Comparison of ENCODE assay signal across 2 cellular contexts in genomic region chr1:197951089-197951488, GRCh38.
TF ChIP-seq lines count a peak whose summit lies in the region.

No MANE protein-coding gene starts in this region.

TF ChIP-seq in liver, 16 proteins besides CTCF, POLR2A, EP300 and RAD21 (continued from another document):
- TF ChIP-seq HNF4G (IDR thresholded peaks at IDR 0.05): no peak
TF ChIP-seq in liver: peak in this region for 1.

TF ChIP-seq in HepG2, 621 proteins besides CTCF, POLR2A, EP300 and RAD21 (continued from another document):
- TF ChIP-seq PLSCR1 (CRISPR knock-in tag; IDR thresholded peaks at IDR 0.05; ENCODE audit: borderline replicate concordance) (no peak), SNAPC4 (CRISPR knock-in tag; IDR thresholded peaks at IDR 0.05) (no peak), GPN1 (CRISPR knock-in tag; IDR thresholded peaks at IDR 0.05; ENCODE audit: borderline replicate concordance) (no peak), ZNF281 (CRISPR knock-in tag; IDR thresholded peaks at IDR 0.05; ENCODE audit: borderline replicate concordance) (no peak), ZNF564 (CRISPR knock-in tag; IDR thresholded peaks at IDR 0.05) (no peak), GABPA (IDR thresholded peaks at IDR 0.05; ENCODE audit: low read depth, low read length) (no peak), GABPA (CRISPR knock-in tag; IDR thresholded peaks at IDR 0.05; ENCODE audit: low read depth) (no peak), MTERF4 (CRISPR knock-in tag; IDR thresholded peaks at IDR 0.05) (no peak), ZHX1 (CRISPR knock-in tag; IDR thresholded peaks at IDR 0.05; ENCODE audit: low read depth) (no peak), REXO4 (CRISPR knock-in tag; IDR thresholded peaks at IDR 0.05; ENCODE audit: borderline replicate concordance) (no peak), FIP1L1 (IDR thresholded peaks at IDR 0.05; ENCODE audit: borderline replicate concordance, insufficient read depth, low read depth, low read length) (no peak), FLYWCH1 (CRISPR knock-in tag; IDR thresholded peaks at IDR 0.05) (no peak), ZNF784 (CRISPR knock-in tag; IDR thresholded peaks at IDR 0.05; ENCODE audit: borderline replicate concordance) (no peak), SRSF1 (optimal IDR thresholded peaks at IDR 0.05; ENCODE audit: low read depth, low read length) (no peak), KDM5A (IDR thresholded peaks at IDR 0.05; ENCODE audit: borderline replicate concordance, low read length) (no peak), KDM6A (CRISPR knock-in tag; IDR thresholded peaks at IDR 0.05; ENCODE audit: low read depth) (no peak)
